Comparison of ENCODE assay signal across 7 cellular contexts in genomic region chr3:15592968-15593367, GRCh38.
"Had no signal": no experiment of that assay in that cellular context is flagged by ENCODE, and none has a peak within 500 bp of the region (broad histone marks: within the 10 kb centered on the region; RNA-seq: fewer than 3 reads in every experiment).

No MANE protein-coding gene starts in this region.

- ATAC-seq: HepG2 had no signal

- FAIRE-seq: HepG2 had no signal

- H3K4me3 Mint-ChIP-seq: IgD-negative memory B cell had no signal

- DNase-seq: IMR-90, KBM-7, KG1 had no signal

- H3K27ac ChIP-seq: HL-60, KMS-11 had no signal

- H3K9me3 Mint-ChIP-seq: IgD-negative memory B cell had no signal

- H3K27me3 Mint-ChIP-seq: IgD-negative memory B cell had no signal

- H3K27ac Mint-ChIP-seq: IgD-negative memory B cell had no signal

- H3K4me2 ChIP-seq: KMS-11 had no signal

- H3K9ac ChIP-seq: KMS-11 had no signal
